20 cellular contexts compared by ENCODE assay signal in genomic region chr5:61702784-61703183, GRCh38.
DNase-seq lines count a peak whose midpoint lies in the region; ATAC-seq and TF ChIP-seq lines count a peak whose summit lies in the region.
"Had no signal": no experiment of that assay in that cellular context is flagged by ENCODE, and none has a peak within 500 bp of the region (broad histone marks: within the 10 kb centered on the region; RNA-seq: fewer than 3 reads in every experiment).

No MANE protein-coding gene starts in this region.

- H3K27ac ChIP-seq in foreskin keratinocyte, result no peak overlapping the region
- H3K27ac ChIP-seq: C4-2B, neural progenitor cell, VCaP had no signal

- H3K9me3 Mint-ChIP-seq in activated CD4-positive, alpha-beta T cell treated with anti-CD3 and anti-CD28 coated beads, Interleukin-2, amount 10 ng/mL, durations not matched to agents 24 days and 14 days, result no peaks in the 10 kb centered on the region
- H3K9me3 Mint-ChIP-seq: activated naive CD4-positive, alpha-beta T cell treated with anti-CD3 and anti-CD28 coated beads, Interleukin-2, amount 10 ng/mL, durations not matched to agents 7 days and 5 days; neural progenitor cell; stimulated activated effector memory CD8-positive, alpha-beta T cell treated with anti-CD3 and anti-CD28 coated beads, Interleukin-12 subunit alpha, Interleukin-12 subunit beta, amount 100 ng/mL, for 72 hours had no signal

- no peaks in the 10 kb centered on the region for H3K4me1 Mint-ChIP-seq in activated CD4-positive, alpha-beta T cell treated with anti-CD3 and anti-CD28 coated beads, Interleukin-2, amount 10 ng/mL, durations not matched to agents 24 days and 14 days
- H3K4me1 Mint-ChIP-seq: activated CD8-positive, alpha-beta memory T cell treated with anti-CD3 and anti-CD28 coated beads, Interleukin-2, amount 10 ng/mL, durations not matched to agents 7 days and 5 days; activated naive CD4-positive, alpha-beta T cell treated with anti-CD3 and anti-CD28 coated beads, Interleukin-2, amount 10 ng/mL, durations not matched to agents 7 days and 5 days; stimulated activated effector memory CD8-positive, alpha-beta T cell treated with anti-CD3 and anti-CD28 coated beads, Interleukin-12 subunit alpha, Interleukin-12 subunit beta, amount 100 ng/mL, for 72 hours had no signal

- no peak overlapping the region for H3K4me3 Mint-ChIP-seq in activated CD4-positive, alpha-beta T cell treated with anti-CD3 and anti-CD28 coated beads, Interleukin-2, amount 10 ng/mL, durations not matched to agents 24 days and 14 days
- H3K4me3 Mint-ChIP-seq: activated CD8-positive, alpha-beta memory T cell treated with anti-CD3 and anti-CD28 coated beads, Interleukin-2, amount 10 ng/mL, durations not matched to agents 7 days and 5 days; activated naive CD4-positive, alpha-beta T cell treated with anti-CD3 and anti-CD28 coated beads, Interleukin-2, amount 10 ng/mL, durations not matched to agents 7 days and 5 days; neural progenitor cell; stimulated activated effector memory CD8-positive, alpha-beta T cell treated with anti-CD3 and anti-CD28 coated beads, Interleukin-12 subunit alpha, Interleukin-12 subunit beta, amount 100 ng/mL, for 72 hours had no signal

- DNase-seq in foreskin keratinocyte (peak in 1 of 2 donors; percentile 27), left colon (no peak), NCI-H446 (lab: John Stamatoyannopoulos, UW) (no peak)
- no peak for DNase-seq in activated CD4-positive, alpha-beta T cell treated with anti-CD3 and anti-CD28 coated beads, Interleukin-2, amount 10 ng/mL, durations not matched to agents 24 days and 14 days
- DNase-seq: activated CD8-positive, alpha-beta memory T cell treated with anti-CD3 and anti-CD28 coated beads, Interleukin-2, amount 10 ng/mL, durations not matched to agents 7 days and 5 days; activated naive CD4-positive, alpha-beta T cell treated with anti-CD3 and anti-CD28 coated beads, Interleukin-2, amount 10 ng/mL, durations not matched to agents 7 days and 5 days; effector memory CD4-positive, alpha-beta T cell; foreskin fibroblast; NCI-H1092 treated with DMSO at 0.1 percent for 48 hours; NCI-H2227 treated with DMSO at 0.1 percent for 48 hours; stimulated activated CD4-positive, alpha-beta T cell treated with anti-CD3 and anti-CD28 coated beads, Interleukin-4, amount 100 ng/mL, for 24 hours had no signal

- H3K4me1 ChIP-seq in foreskin keratinocyte, result no peaks in the 10 kb centered on the region

- no peaks in the 10 kb centered on the region for H3K27me3 Mint-ChIP-seq in activated CD4-positive, alpha-beta T cell treated with anti-CD3 and anti-CD28 coated beads, Interleukin-2, amount 10 ng/mL, durations not matched to agents 24 days and 14 days

- H3K36me3 Mint-ChIP-seq in activated CD4-positive, alpha-beta T cell treated with anti-CD3 and anti-CD28 coated beads, Interleukin-2, amount 10 ng/mL, durations not matched to agents 24 days and 14 days (ENCODE audit: low read depth), result no peaks in the 10 kb centered on the region
- H3K36me3 Mint-ChIP-seq: activated CD8-positive, alpha-beta memory T cell treated with anti-CD3 and anti-CD28 coated beads, Interleukin-2, amount 10 ng/mL, durations not matched to agents 7 days and 5 days; activated naive CD4-positive, alpha-beta T cell treated with anti-CD3 and anti-CD28 coated beads, Interleukin-2, amount 10 ng/mL, durations not matched to agents 7 days and 5 days; neural progenitor cell; stimulated activated effector memory CD8-positive, alpha-beta T cell treated with anti-CD3 and anti-CD28 coated beads, Interleukin-12 subunit alpha, Interleukin-12 subunit beta, amount 100 ng/mL, for 72 hours had no signal

- H3K27ac Mint-ChIP-seq in activated CD4-positive, alpha-beta T cell treated with anti-CD3 and anti-CD28 coated beads, Interleukin-2, amount 10 ng/mL, durations not matched to agents 24 days and 14 days, result no peak overlapping the region
- H3K27ac Mint-ChIP-seq: activated CD8-positive, alpha-beta memory T cell treated with anti-CD3 and anti-CD28 coated beads, Interleukin-2, amount 10 ng/mL, durations not matched to agents 7 days and 5 days; activated naive CD4-positive, alpha-beta T cell treated with anti-CD3 and anti-CD28 coated beads, Interleukin-2, amount 10 ng/mL, durations not matched to agents 7 days and 5 days; neural progenitor cell; stimulated activated effector memory CD8-positive, alpha-beta T cell treated with anti-CD3 and anti-CD28 coated beads, Interleukin-12 subunit alpha, Interleukin-12 subunit beta, amount 100 ng/mL, for 72 hours had no signal

- ATAC-seq in GM18909 (IDR thresholded peaks at IDR 0.05; ENCODE audit: poor library complexity, unreplicated experiment) (peak; percentile 10), GM21717 (IDR thresholded peaks at IDR 0.05; ENCODE audit: unreplicated experiment) (peak; percentile 32), HG03280 (IDR thresholded peaks at IDR 0.05; ENCODE audit: unreplicated experiment) (peak; percentile 18), foreskin keratinocyte (peak; percentile 61), HG03469 (IDR thresholded peaks at IDR 0.05; ENCODE audit: unreplicated experiment) (no peak), left colon (no peak)
- ATAC-seq: activated CD8-positive, alpha-beta memory T cell treated with anti-CD3 and anti-CD28 coated beads, Interleukin-2, amount 10 ng/mL, durations not matched to agents 7 days and 5 days; sciatic nerve; stimulated activated effector memory CD8-positive, alpha-beta T cell treated with anti-CD3 and anti-CD28 coated beads, Interleukin-12 subunit alpha, Interleukin-12 subunit beta, amount 100 ng/mL, for 72 hours had no signal

- TF ChIP-seq CTCF in foreskin keratinocyte (conservative IDR thresholded peaks at IDR 0.05), result no peak

- no peaks in the 10 kb centered on the region for H3K27me3 ChIP-seq in foreskin keratinocyte
- H3K27me3 ChIP-seq: neural progenitor cell had no signal

- intact Hi-C loops in activated CD4-positive, alpha-beta T cell treated with anti-CD3 and anti-CD28 coated beads, Interleukin-2, amount 10 ng/mL, durations not matched to agents 24 days and 14 days (cut with micrococcal nuclease), result no loop called here
- intact Hi-C loops in left colon (cut with DNase I, micrococcal nuclease), result no loop called here

Comparison
In these comparisons a context has a peak if more than half of its experiments do, and no peak if none do; other contexts are left out.
1. ATAC-seq: peak in GM18909 (single experiment), GM21717 (single experiment), HG03280 (single experiment) and foreskin keratinocyte (single experiment); none in HG03469 (single experiment) and left colon (single experiment).